9 cellular contexts compared by ENCODE assay signal in genomic region chr6:112502348-112503130, GRCh38.
A peak's percentile ranks its signal among the peaks of the same experiment; 100 is the strongest.
DNase-seq lines count a peak whose midpoint lies in the region; ATAC-seq and TF ChIP-seq lines count a peak whose summit lies in the region.
"Had no signal": no experiment of that assay in that cellular context is flagged by ENCODE, and none has a peak within 500 bp of the region (broad histone marks: within the 10 kb centered on the region; RNA-seq: fewer than 3 reads in every experiment).

No MANE protein-coding gene starts in this region.

- ATAC-seq in right cardiac atrium (no peak), RWPE2 (ENCODE audit: low read depth) (no peak), upper lobe of right lung (no peak), HG02981 (IDR thresholded peaks at IDR 0.05; ENCODE audit: unreplicated experiment) (no peak)

- H3K4me3 ChIP-seq in right atrium auricular region: no peak overlapping the region
- H3K4me3 ChIP-seq in right cardiac atrium (ENCODE audit: low read length): no peak overlapping the region
- no peak overlapping the region for H3K4me3 ChIP-seq in RWPE2 (ENCODE audit: severe bottlenecking)
- H3K4me3 ChIP-seq in fibroblast of the aortic adventitia (ENCODE audit: low read depth, low read length): no peak overlapping the region
- no peak overlapping the region for H3K4me3 ChIP-seq in upper lobe of right lung
- H3K4me3 ChIP-seq: HAP-1 had no signal

- H3K27me3 ChIP-seq in right atrium auricular region (no peaks in the 10 kb centered on the region), right cardiac atrium (ENCODE audit: control insufficient read depth, insufficient read depth) (no peaks in the 10 kb centered on the region), RWPE2 (ENCODE audit: insufficient read depth, poor library complexity, severe bottlenecking) (no peaks in the 10 kb centered on the region), upper lobe of right lung (no peaks in the 10 kb centered on the region)

- H3K9me3 ChIP-seq in right atrium auricular region (no peaks in the 10 kb centered on the region), right cardiac atrium (ENCODE audit: control insufficient read depth, low read length) (no peaks in the 10 kb centered on the region), RWPE2 (ENCODE audit: severe bottlenecking) (no peaks in the 10 kb centered on the region), upper lobe of right lung (no peaks in the 10 kb centered on the region)
- H3K9me3 ChIP-seq: HAP-1 had no signal

- H3K27ac ChIP-seq in right atrium auricular region (no peak overlapping the region), right cardiac atrium (ENCODE audit: low read length) (no peak overlapping the region), RWPE2 (ENCODE audit: poor library complexity, severe bottlenecking) (no peak overlapping the region), upper lobe of right lung (no peak overlapping the region)

- 67% methylated on average over 7 of the region's 7 CpGs for WGBS in right cardiac atrium

- H3K4me1 ChIP-seq in right atrium auricular region (peaks cover 0 to 5% of the 10 kb centered on the region in 2 donors), right cardiac atrium (ENCODE audit: control insufficient read depth, insufficient read depth, low read length) (peaks cover 3% of the 10 kb centered on the region), RWPE2 (ENCODE audit: insufficient read depth, poor library complexity, severe bottlenecking) (no peaks in the 10 kb centered on the region), upper lobe of right lung (no peaks in the 10 kb centered on the region)

- TF ChIP-seq CTCF in right atrium auricular region (IDR thresholded peaks at IDR 0.05) (peak; percentile 9 to 59), RWPE2 (IDR thresholded peaks at IDR 0.05; ENCODE audit: poor library complexity, severe bottlenecking) (peak; percentile 21), fibroblast of the aortic adventitia (IDR thresholded peaks at IDR 0.05; ENCODE audit: insufficient read depth, low read length) (peak; percentile 41), upper lobe of right lung (IDR thresholded peaks at IDR 0.05) (peak; percentile 20)

- intact Hi-C loops in right cardiac atrium (cut with DNase I) (no loop called here), upper lobe of right lung (cut with DNase I) (no loop called here)

- DNase-seq in right atrium auricular region (ENCODE audit: low spot score) (no peak), right cardiac atrium (no peak), RWPE2 (ENCODE audit: low spot score) (no peak), fibroblast of the aortic adventitia (ENCODE audit: low read depth) (peak; percentile 33), upper lobe of right lung (no peak), amygdala (lab: John Stamatoyannopoulos, UW) (no peak)
- DNase-seq in stimulated activated CD4-positive, alpha-beta T cell treated with anti-CD3 and anti-CD28 coated beads, Interleukin-2, amount 100 ng/mL, for 48 hours: no peak

- H3K36me3 ChIP-seq in right atrium auricular region: no peaks in the 10 kb centered on the region
- H3K36me3 ChIP-seq in RWPE2 (ENCODE audit: low read depth): no peaks in the 10 kb centered on the region
- H3K36me3 ChIP-seq in upper lobe of right lung: no peaks in the 10 kb centered on the region
- H3K36me3 ChIP-seq: HAP-1 had no signal
